24 cellular contexts compared by ENCODE assay signal in the genomic region with DNA sequence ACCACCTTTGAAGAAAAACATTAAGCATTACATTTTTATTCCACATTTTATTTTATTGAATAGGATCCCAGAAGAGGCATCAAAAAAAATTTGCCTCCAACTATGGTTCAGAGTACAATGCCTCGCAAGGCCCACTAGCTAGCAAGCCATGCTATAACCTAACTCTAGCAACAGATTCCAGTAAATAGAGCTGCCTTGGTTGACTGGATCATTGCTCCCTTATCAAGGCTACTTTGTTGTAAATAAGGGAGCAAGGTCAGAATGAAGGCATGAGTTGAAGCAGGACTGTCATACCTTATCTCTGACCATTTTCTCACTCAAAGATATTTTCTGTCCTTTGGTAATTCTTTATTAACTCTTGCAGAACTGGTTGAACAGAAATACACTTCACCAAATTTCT.
"Had no signal": no experiment of that assay in that cellular context is flagged by ENCODE, and none has a peak within 500 bp of the region (broad histone marks: within the 10 kb centered on the region; RNA-seq: fewer than 3 reads in every experiment).

No MANE protein-coding gene starts in this region.

- DNase-seq: naive thymus-derived CD4-positive, alpha-beta T cell; natural killer cell; occipital lobe; ovary; posterior cingulate gyrus; psoas muscle; right lobe of liver; sigmoid colon; small intestine; stimulated activated CD4-positive, alpha-beta T cell treated with anti-CD3 and anti-CD28 coated beads, Interleukin-15, amount 100 ng/mL, for 24 hours; stimulated activated CD4-positive, alpha-beta T cell treated with anti-CD3 and anti-CD28 coated beads, Interleukin-2, amount 100 ng/mL, for 24 hours; stimulated activated CD4-positive, alpha-beta T cell treated with anti-CD3 and anti-CD28 coated beads, Interleukin-2, amount 100 ng/mL, for 48 hours; stimulated activated CD4-positive, alpha-beta T cell treated with anti-CD3 and anti-CD28 coated beads, Interleukin-4, amount 100 ng/mL, for 24 hours; stimulated activated naive B cell treated with anti-CD40 and anti-IgM and Interleukin-4, amounts not matched to agents 10 μg/mL and 1 μg/mL and 100 μg/mL, for 72 hours; stimulated activated naive CD4-positive, alpha-beta T cell treated with Interleukin-2 at 50 U/mL for 16 hours; stomach; thyroid gland; upper lobe of left lung; uterus had no signal

- H3K36me3 ChIP-seq: neural progenitor cell, ovary, right lobe of liver, sigmoid colon, stomach, thoracic aorta, thyroid gland, tibial nerve, upper lobe of left lung, uterus had no signal

- H3K4me3 ChIP-seq: neural progenitor cell, ovary, psoas muscle, right lobe of liver, sigmoid colon, stomach, thoracic aorta, thyroid gland, tibial nerve, upper lobe of left lung, uterus had no signal

- H3K27me3 ChIP-seq: neural progenitor cell, ovary, right lobe of liver, sigmoid colon, stomach, thyroid gland, tibial nerve, upper lobe of left lung, uterus had no signal

- H3K4me1 ChIP-seq: neural progenitor cell, parathyroid adenoma, psoas muscle, right lobe of liver, sigmoid colon, stomach, thyroid gland, tibial nerve, upper lobe of left lung, uterus had no signal

- ATAC-seq: naive thymus-derived CD4-positive, alpha-beta T cell; natural killer cell; psoas muscle; right lobe of liver; stimulated activated effector memory CD8-positive, alpha-beta T cell treated with anti-CD3 and anti-CD28 coated beads, Interleukin-12 subunit alpha, Interleukin-12 subunit beta, amount 100 ng/mL, for 72 hours; stimulated activated naive B cell treated with anti-CD40 and anti-IgM and Interleukin-4, amounts not matched to agents 10 μg/mL and 1 μg/mL and 100 μg/mL, for 72 hours had no signal

- H3K9me3 ChIP-seq: ovary, psoas muscle, right lobe of liver, sigmoid colon, stomach, thoracic aorta, thyroid gland, tibial nerve, upper lobe of left lung, uterus had no signal

- H3K27ac ChIP-seq: neural progenitor cell, ovary, parathyroid adenoma, psoas muscle, right lobe of liver, sigmoid colon, stomach, thoracic aorta, thyroid gland, tibial nerve, upper lobe of left lung, uterus had no signal
